In the genomic region with DNA sequence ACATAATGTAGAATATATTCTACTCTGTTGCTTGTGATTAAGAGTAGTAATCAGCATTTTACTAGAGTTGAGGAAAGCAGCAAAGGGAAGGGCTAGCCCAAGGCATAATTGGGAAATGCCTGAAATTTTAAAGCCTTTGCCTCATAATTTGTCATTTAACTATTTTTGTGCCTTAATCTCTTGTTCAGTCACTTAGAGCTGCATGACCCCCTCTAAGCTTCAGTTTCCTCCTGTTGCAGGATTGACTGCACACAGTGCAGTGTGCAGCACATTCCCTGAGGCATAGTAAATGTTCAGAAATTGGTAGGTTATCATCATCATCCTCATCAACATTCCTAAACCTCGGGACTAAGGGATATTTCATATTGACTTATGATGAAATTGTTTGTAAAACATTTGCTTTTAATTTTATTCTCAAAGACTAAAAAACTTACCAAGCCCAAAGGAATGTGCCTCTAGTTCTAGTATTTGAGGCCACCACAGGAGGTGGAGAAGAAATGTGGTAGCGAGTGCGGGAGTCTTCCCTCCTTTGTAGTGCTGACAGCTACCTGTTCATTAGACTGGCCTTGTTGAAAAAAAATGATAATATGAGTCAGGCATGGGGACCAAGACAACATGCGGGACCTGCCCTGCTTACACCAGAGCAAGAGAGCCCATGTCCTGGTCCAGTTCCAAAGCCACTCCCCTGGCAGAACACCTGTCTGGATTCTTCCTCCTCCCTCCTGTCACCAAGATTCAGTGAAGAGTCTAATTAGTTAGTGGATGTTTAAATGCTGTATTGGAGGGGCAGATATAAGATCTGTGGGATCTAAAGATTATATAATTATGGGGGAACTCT, we compare ENCODE assay signal across 10 cellular contexts. TPM values are rescaled to one million over a fixed set of nuclear protein-coding genes. Genes with fewer than 3 reads are reported as not detected.
DNase-seq lines count a peak whose midpoint lies in the region; ATAC-seq lines count a peak whose summit lies in the region.
"Had no signal": no experiment of that assay in that cellular context is flagged by ENCODE, and none has a peak within 500 bp of the region (broad histone marks: within the 10 kb centered on the region; RNA-seq: fewer than 3 reads in every experiment).

No MANE protein-coding gene starts in this region.

- DNase-seq in OCI-M1 (lab: John Stamatoyannopoulos, UW) (peak; percentile 38), fibroblast of peridontal ligament (ENCODE audit: extremely low read depth) (peak; percentile 89), caudate nucleus (lab: John Stamatoyannopoulos, UW) (no peak), NCI-H128 (lab: John Stamatoyannopoulos, UW; ENCODE audit: unreplicated experiment) (no peak), GF-D8 (lab: John Stamatoyannopoulos, UW) (no peak)
- DNase-seq: activated CD4-positive, alpha-beta T cell treated with anti-CD3 and anti-CD28 coated beads for 48 hours; ovary had no signal

- no peak overlapping the region for H3K27ac ChIP-seq in caudate nucleus (ENCODE audit: low read depth, low read length)
- H3K27ac ChIP-seq: ovary had no signal

- H3K4me2 ChIP-seq in skeletal muscle satellite cell (ENCODE audit: low read length) = peak overlapping the region; percentile 55

- H3K4me3 ChIP-seq in skeletal muscle satellite cell (ENCODE audit: low read length) = no peak overlapping the region
- H3K4me3 ChIP-seq: ovary had no signal

- H3K27me3 ChIP-seq in skeletal muscle satellite cell (ENCODE audit: control insufficient read depth, insufficient read depth, low read length) = no peaks in the 10 kb centered on the region
- H3K27me3 ChIP-seq: ovary had no signal

- H3K36me3 ChIP-seq in skeletal muscle satellite cell (ENCODE audit: insufficient read depth, low read length) = no peaks in the 10 kb centered on the region
- H3K36me3 ChIP-seq: ovary had no signal

- no peaks in the 10 kb centered on the region for H3K9me3 ChIP-seq in skeletal muscle satellite cell (replicated peaks; ENCODE audit: low read length)
- H3K9me3 ChIP-seq: ovary had no signal

- ATAC-seq in GM19397 (IDR thresholded peaks at IDR 0.05; ENCODE audit: unreplicated experiment) (peak; percentile 10), HG03108 (IDR thresholded peaks at IDR 0.05; ENCODE audit: unreplicated experiment) (no peak)

- peak overlapping the region; percentile 39 for H3K9ac ChIP-seq in skeletal muscle satellite cell (ENCODE audit: low read depth, low read length)

- H3K4me1 ChIP-seq in skeletal muscle satellite cell (ENCODE audit: control insufficient read depth, insufficient read depth, low read length) = peaks cover 47% of the 10 kb centered on the region

RNA-seq across cellular contexts. Expression of a gene that starts 14.9 kb away (rescaled TPM):
- total RNA-seq in skeletal muscle satellite cell (2012; rRNA removed) = 19.9 and 30.9 TPM in 2 replicates

Comparison
In these comparisons a context has a peak if more than half of its experiments do, and no peak if none do; other contexts are left out.
1. DNase-seq: peak in OCI-M1 (single experiment) and fibroblast of peridontal ligament (single experiment); none in caudate nucleus (0 of 61), NCI-H128 (single experiment) and GF-D8 (single experiment).